In the genomic region with DNA sequence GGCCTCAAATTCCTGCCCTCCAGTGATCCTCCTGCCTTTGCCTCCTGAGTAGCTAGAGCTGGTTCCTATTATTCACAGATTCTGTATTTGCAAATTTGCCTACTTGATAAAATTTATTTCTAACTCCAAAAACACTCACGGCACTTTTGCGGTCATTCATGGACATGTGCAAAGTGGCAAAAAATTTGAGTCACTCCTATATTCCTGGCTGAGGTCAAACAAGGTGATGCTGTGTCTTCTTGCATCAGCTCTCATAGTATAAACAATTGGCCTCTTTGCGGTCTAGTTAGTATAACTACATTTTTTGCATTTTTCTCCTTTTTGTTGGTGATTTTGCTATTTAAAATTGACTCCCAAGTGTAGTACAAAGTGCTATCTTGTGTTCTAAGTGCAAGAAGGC, we compare ENCODE assay signal across 18 cellular contexts. TPM values are rescaled to one million over a fixed set of nuclear protein-coding genes. Genes with fewer than 3 reads are reported as not detected.
DNase-seq lines count a peak whose midpoint lies in the region; ATAC-seq and TF ChIP-seq lines count a peak whose summit lies in the region.
"Had no signal": no experiment of that assay in that cellular context is flagged by ENCODE, and none has a peak within 500 bp of the region (broad histone marks: within the 10 kb centered on the region; RNA-seq: fewer than 3 reads in every experiment).

No MANE protein-coding gene starts in this region.

- ATAC-seq in RWPE2 (ENCODE audit: low read depth) = no peak
- ATAC-seq in HG02840 (IDR thresholded peaks at IDR 0.05; ENCODE audit: low FRiP score, unreplicated experiment) = no peak
- ATAC-seq: left ventricle myocardium superior; naive thymus-derived CD8-positive, alpha-beta T cell had no signal

- no peak overlapping the region for H3K4me3 ChIP-seq in RWPE2 (ENCODE audit: severe bottlenecking)
- no peak overlapping the region for H3K4me3 ChIP-seq in thyroid gland (replicated peaks in 1 of 3)
- H3K4me3 ChIP-seq in dorsolateral prefrontal cortex = no peak overlapping the region
- H3K4me3 ChIP-seq: cardiac muscle cell, right atrium auricular region, thoracic aorta had no signal

- WGBS in thyroid gland, 2 donors = 93 to 94% methylated on average over 3 of the region's 3 CpGs

- H3K27ac ChIP-seq in RWPE2 (ENCODE audit: poor library complexity, severe bottlenecking) = peak overlapping the region; percentile 97
- peak overlapping the region in 2 of 3 donors; percentile 14 to 77 for H3K27ac ChIP-seq in thyroid gland
- H3K27ac ChIP-seq in dorsolateral prefrontal cortex = no peak overlapping the region
- H3K27ac ChIP-seq: cardiac muscle cell, right atrium auricular region, thoracic aorta had no signal

- no peaks in the 10 kb centered on the region for H3K27me3 ChIP-seq in RWPE2 (ENCODE audit: insufficient read depth, poor library complexity, severe bottlenecking)
- H3K27me3 ChIP-seq in thyroid gland = no peaks in the 10 kb centered on the region
- no peaks in the 10 kb centered on the region for H3K27me3 ChIP-seq in dorsolateral prefrontal cortex
- H3K27me3 ChIP-seq: cardiac muscle cell, right atrium auricular region had no signal

- peaks cover 52% of the 10 kb centered on the region for H3K4me1 ChIP-seq in RWPE2 (ENCODE audit: insufficient read depth, poor library complexity, severe bottlenecking)
- peaks cover 6 to 23% of the 10 kb centered on the region in 2 donors for H3K4me1 ChIP-seq in thyroid gland
- H3K4me1 ChIP-seq: right atrium auricular region had no signal

- no peaks in the 10 kb centered on the region; the same call in 1 of the 2 replicates for H3K36me3 ChIP-seq in RWPE2 (ENCODE audit: low read depth)
- no peaks in the 10 kb centered on the region for H3K36me3 ChIP-seq in thyroid gland
- H3K36me3 ChIP-seq: cardiac muscle cell, right atrium auricular region, thoracic aorta had no signal

- H3K9me3 ChIP-seq in RWPE2 (ENCODE audit: severe bottlenecking) = no peaks in the 10 kb centered on the region
- H3K9me3 ChIP-seq in thyroid gland = no peaks in the 10 kb centered on the region
- H3K9me3 ChIP-seq: right atrium auricular region, thoracic aorta had no signal

- intact Hi-C loops in thyroid gland (cut with DNase I) (no loop called here), dorsolateral prefrontal cortex (cut with DNase I) (no loop called here)

- TF ChIP-seq CTCF in RWPE2 (IDR thresholded peaks at IDR 0.05; ENCODE audit: poor library complexity, severe bottlenecking) (no peak), thyroid gland (IDR thresholded peaks at IDR 0.05) (no peak), dorsolateral prefrontal cortex (IDR thresholded peaks at IDR 0.05 in 54 of 56, conservative IDR thresholded peaks at IDR 0.05 in 2 of 56; ENCODE audit: low read depth in 1 of 56, partially characterized antibody in 56 of 56) (no peak)

- DNase-seq in GM04504 (ENCODE audit: low read depth) (peak; percentile 53), RWPE2 (ENCODE audit: low spot score) (no peak), fibroblast of gingiva (ENCODE audit: low read depth) (peak; percentile 87), thyroid gland (no peak), dorsolateral prefrontal cortex (no peak)
- DNase-seq in stimulated activated CD4-positive, alpha-beta T cell treated with anti-CD3 and anti-CD28 coated beads, Interleukin-4, amount 100 ng/mL, for 4 hours = no peak
- DNase-seq: activated B cell treated with CpG ODN at 0.5 μM for 24 hours; activated gamma-delta T cell treated with Interleukin-2 at 50 U/mL for 16 hours; Karpas-422; left ventricle myocardium superior; naive thymus-derived CD8-positive, alpha-beta T cell; NCI-H1436 treated with DMSO at 0.1 percent for 48 hours; NCI-H510A; OCI-M1 had no signal

- TF ChIP-seq POLR2A in thyroid gland (IDR thresholded peaks at IDR 0.05) = no peak

RNA-seq across cellular contexts. Expression of a gene that starts 24.7 kb away (rescaled TPM):
- 10 to 100 TPM; 19.4 to 37.0 (median 25.5) TPM for total RNA-seq in thyroid gland
- total RNA-seq in dorsolateral prefrontal cortex = 10 to 100 TPM; 11.9 to 34.8 (median 20.5) TPM

RNA-seq across cellular contexts. Expression of a gene that starts 54.2 kb away (rescaled TPM):
- total RNA-seq in thyroid gland (under 1 TPM in 1 of 4 donors, not detected in 3; 0.45 TPM), dorsolateral prefrontal cortex (not detected)
- total RNA-seq: activated B cell treated with CpG ODN at 0.5 μM for 24 hours; cardiac muscle cell; left ventricle myocardium superior; naive thymus-derived CD8-positive, alpha-beta T cell; right atrium auricular region; thoracic aorta had no signal

Comparison
In these comparisons a context has a peak if more than half of its experiments do, and no peak if none do; other contexts are left out.
1. DNase-seq: peak in GM04504 (single experiment) and fibroblast of gingiva (single experiment); none in RWPE2 (single experiment), thyroid gland (0 of 2), dorsolateral prefrontal cortex (0 of 10) and stimulated activated CD4-positive, alpha-beta T cell treated with anti-CD3 and anti-CD28 coated beads, Interleukin-4, amount 100 ng/mL, for 4 hours (0 of 2).
2. H3K27ac ChIP-seq: peak in RWPE2 (single experiment) and thyroid gland (2 of 3); none in dorsolateral prefrontal cortex (0 of 59).